Comparison of ENCODE assay signal across 8 cellular contexts in the genomic region with DNA sequence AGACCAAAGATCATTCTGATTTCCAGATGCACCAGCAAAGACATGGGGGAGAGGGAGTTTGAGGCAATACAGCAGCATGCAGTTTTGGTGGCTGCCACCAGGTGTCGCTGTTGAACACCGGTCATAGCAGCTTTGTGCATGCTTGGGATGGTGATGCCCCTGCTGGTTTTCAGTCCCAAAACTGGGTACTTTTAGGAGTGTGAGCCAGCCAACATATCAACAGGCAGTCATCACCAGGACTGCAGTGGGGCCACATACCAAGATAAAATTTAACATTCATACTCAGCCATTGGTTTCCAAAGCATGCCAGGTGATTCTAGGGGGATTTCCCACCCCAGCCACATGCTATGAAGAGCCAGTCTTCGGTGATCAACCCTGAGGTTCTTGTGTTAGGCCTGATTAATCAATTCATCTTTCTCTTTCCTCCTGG.
A peak's percentile ranks its signal among the peaks of the same experiment; 100 is the strongest.
DNase-seq lines count a peak whose midpoint lies in the region; ATAC-seq lines count a peak whose summit lies in the region.

No MANE protein-coding gene starts in this region.

- peaks cover 6% of the 10 kb centered on the region for H3K36me3 Mint-ChIP-seq in memory B cell

- ATAC-seq in memory B cell (ENCODE audit: low read depth) (no peak), HG03159 (IDR thresholded peaks at IDR 0.05; ENCODE audit: unreplicated experiment) (no peak), GM21360 (IDR thresholded peaks at IDR 0.05; ENCODE audit: unreplicated experiment) (no peak)

- peaks cover 10% of the 10 kb centered on the region for H3K9me3 Mint-ChIP-seq in memory B cell

- peaks cover 2% of the 10 kb centered on the region for H3K4me1 Mint-ChIP-seq in memory B cell

- no peak overlapping the region for H3K4me3 Mint-ChIP-seq in memory B cell

- H3K4me3 ChIP-seq in Jurkat, Clone E6-1 (ENCODE audit: low read length): no peak overlapping the region

- peaks cover 2% of the 10 kb centered on the region for H3K27me3 Mint-ChIP-seq in memory B cell

- no peak overlapping the region for H3K27ac Mint-ChIP-seq in memory B cell

- peak; percentile 54 for DNase-seq in CMK (ENCODE audit: low read depth)
- peak; percentile 29 for DNase-seq in Jurkat, Clone E6-1 (ENCODE audit: low read depth, low spot score)
- DNase-seq in activated naive CD4-positive, alpha-beta T cell treated with Interleukin-2 at 50 U/mL for 16 hours: peak; percentile 42
- DNase-seq in memory B cell (ENCODE audit: low spot score in 2 of 2): peak; percentile 42 to 51
- no peak for DNase-seq in NCI-H524 treated with DMSO at 0.1 percent for 48 hours (lab: John Stamatoyannopoulos, UW)
- no peak for DNase-seq in NCI-H2081 treated with DMSO at 0.1 percent for 48 hours (lab: John Stamatoyannopoulos, UW)

Comparison
In these comparisons a context has a peak if more than half of its experiments do, and no peak if none do; other contexts are left out.
1. DNase-seq: peak in CMK (single experiment), Jurkat, Clone E6-1 (single experiment), activated naive CD4-positive, alpha-beta T cell treated with Interleukin-2 at 50 U/mL for 16 hours (single experiment) and memory B cell (2 of 2); none in NCI-H524 treated with DMSO at 0.1 percent for 48 hours (single experiment) and NCI-H2081 treated with DMSO at 0.1 percent for 48 hours (single experiment).